9 cellular contexts compared by ENCODE assay signal in genomic region chr5:169702726-169703481, GRCh38.
DNase-seq lines count a peak whose midpoint lies in the region; ATAC-seq and TF ChIP-seq lines count a peak whose summit lies in the region.
"Had no signal": no experiment of that assay in that cellular context is flagged by ENCODE, and none has a peak within 500 bp of the region (broad histone marks: within the 10 kb centered on the region; RNA-seq: fewer than 3 reads in every experiment).

No MANE protein-coding gene starts in this region.

- peak overlapping the region; percentile 52 for H2AK5ac ChIP-seq in mesenchymal stem cell (ENCODE audit: low read length, severe bottlenecking)

- H2BK120ac ChIP-seq in mesenchymal stem cell (ENCODE audit: low read depth, low read length): no peak overlapping the region

- H3K9ac ChIP-seq in mesenchymal stem cell (ENCODE audit: low read length): peak overlapping the region; percentile 23

- no peak overlapping the region for H2BK15ac ChIP-seq in mesenchymal stem cell (ENCODE audit: low read depth, poor library complexity, severe bottlenecking)

- H3K79me1 ChIP-seq in mesenchymal stem cell (replicated peaks; ENCODE audit: low read length, poor library complexity, severe bottlenecking): peaks cover 1% of the 10 kb centered on the region

- no peak overlapping the region for H3K27ac ChIP-seq in mesenchymal stem cell (ENCODE audit: low read length, poor library complexity, severe bottlenecking)
- H3K27ac ChIP-seq: pancreas had no signal

- H3K14ac ChIP-seq in mesenchymal stem cell (ENCODE audit: low read length in 2 of 2): no peak overlapping the region

- TF ChIP-seq CTCF in foreskin fibroblast (IDR thresholded peaks at IDR 0.05; ENCODE audit: low read depth, low read length): no peak

- H4K8ac ChIP-seq in mesenchymal stem cell (ENCODE audit: low read length): peak overlapping the region; percentile 29

- no peak overlapping the region for H2BK5ac ChIP-seq in mesenchymal stem cell (ENCODE audit: low read depth, low read length, poor library complexity, severe bottlenecking)

- H3K23ac ChIP-seq in mesenchymal stem cell (ENCODE audit: low read length in 2 of 2): no peak overlapping the region

- peaks cover 0 to 3% of the 10 kb centered on the region in 2 experiments for H3K36me3 ChIP-seq in mesenchymal stem cell (ENCODE audit: control insufficient read depth in 1 of 2, insufficient read depth in 2 of 2, low read depth in 1 of 2, low read length in 2 of 2)
- H3K36me3 ChIP-seq: pancreas had no signal

- DNase-seq in mesenchymal stem cell: peak; percentile 43
- no peak for DNase-seq in cortex of kidney (lab: John Stamatoyannopoulos, UW)
- DNase-seq in foreskin fibroblast: no peak
- DNase-seq in COLO829 (ENCODE audit: low spot score): no peak
- DNase-seq: NCI-H524 treated with DMSO at 0.1 percent for 48 hours, pancreas had no signal

- H2BK12ac ChIP-seq in mesenchymal stem cell (ENCODE audit: low read length in 2 of 2): peak overlapping the region; percentile 29 to 62

- no peak overlapping the region for H3K4ac ChIP-seq in mesenchymal stem cell (ENCODE audit: low read depth in 1 of 2, low read length in 2 of 2)

- H2AFZ ChIP-seq in mesenchymal stem cell (ENCODE audit: low read depth, low read length): no peak overlapping the region

- H3K18ac ChIP-seq in mesenchymal stem cell (ENCODE audit: low read depth in 1 of 2, low read length in 2 of 2): peak overlapping the region in 1 of 2 experiments; percentile 44

- no peaks in the 10 kb centered on the region for H3K27me3 ChIP-seq in mesenchymal stem cell (ENCODE audit: control insufficient read depth in 1 of 2, insufficient read depth in 1 of 2, low read length in 2 of 2)
- H3K27me3 ChIP-seq: pancreas had no signal

- H3K4me3 ChIP-seq in mesenchymal stem cell (ENCODE audit: insufficient read depth in 1 of 2, low read depth in 1 of 2, low read length in 2 of 2) (no peak overlapping the region), foreskin fibroblast (ENCODE audit: low read depth in 1 of 2, low read length in 2 of 2) (no peak overlapping the region)
- H3K4me3 ChIP-seq: pancreas had no signal

- H3K9me3 ChIP-seq in mesenchymal stem cell (ENCODE audit: control insufficient read depth, low read length): no peaks in the 10 kb centered on the region
- H3K9me3 ChIP-seq: pancreas had no signal

- ATAC-seq in GM18520 (IDR thresholded peaks at IDR 0.05; ENCODE audit: unreplicated experiment) (peak; percentile 80), GM21515 (IDR thresholded peaks at IDR 0.05; ENCODE audit: unreplicated experiment) (peak; percentile 77), HG03439 (IDR thresholded peaks at IDR 0.05; ENCODE audit: unreplicated experiment) (peak; percentile 78)
- ATAC-seq: pancreas had no signal

- peak overlapping the region; percentile 85 for H4K91ac ChIP-seq in mesenchymal stem cell (ENCODE audit: low read length)

- no peak overlapping the region for H3K4me2 ChIP-seq in mesenchymal stem cell (ENCODE audit: low read length, poor library complexity, severe bottlenecking)

- H3K4me1 ChIP-seq in mesenchymal stem cell (ENCODE audit: control insufficient read depth, insufficient read depth, low read depth, low read length): peaks cover 21% of the 10 kb centered on the region
- H3K4me1 ChIP-seq: pancreas had no signal

- WGBS in mesenchymal stem cell: 51% methylated on average over 4 of the region's 7 CpGs
